ENCODE assay signal across 22 cellular contexts in genomic region chr7:387132-388022, GRCh38.
DNase-seq lines count a peak whose midpoint lies in the region; TF ChIP-seq lines count a peak whose summit lies in the region.
"Had no signal": no experiment of that assay in that cellular context is flagged by ENCODE, and none has a peak within 500 bp of the region (broad histone marks: within the 10 kb centered on the region; RNA-seq: fewer than 3 reads in every experiment).

No MANE protein-coding gene starts in this region.

- peaks cover 0 to 25% (median 12%) of the 10 kb centered on the region in 3 donors for H3K9me3 ChIP-seq in tibial artery

- no peaks in the 10 kb centered on the region for H3K36me3 ChIP-seq in tibial artery
- H3K36me3 ChIP-seq: gastroesophageal sphincter had no signal

- DNase-seq in activated CD4-positive, CD25-positive, alpha-beta regulatory T cell treated with anti-CD3 and anti-CD28 coated beads, Interleukin-2, amount 50 U/mL, for 72 hours: peak; percentile 21
- no peak for DNase-seq in activated CD4-positive, CD25-positive, alpha-beta regulatory T cell (lab: John Stamatoyannopoulos, UW)
- peak; percentile 12 for DNase-seq in activated CD8-positive, alpha-beta memory T cell treated with anti-CD3 and anti-CD28 coated beads, Interleukin-2, amount 50 U/mL, for 4 hours
- peak; percentile 38 for DNase-seq in islet precursor cell
- DNase-seq in tibial artery: peak; percentile 8 to 34
- no peak for DNase-seq in NCI-H146 treated with DMSO at 0.1 percent for 48 hours (lab: John Stamatoyannopoulos, UW; ENCODE audit: unreplicated experiment)
- no peak for DNase-seq in LoVo (ENCODE audit: low spot score)
- DNase-seq in NAMALWA (ENCODE audit: low spot score): no peak
- DNase-seq: activated CD4-positive, alpha-beta T cell treated with anti-CD3 and anti-CD28 coated beads, Interleukin-2, amount 50 U/mL, for 48 hours; activated gamma-delta T cell treated with Interleukin-2 at 50 U/mL for 16 hours; CD4-positive, CD25-positive, alpha-beta regulatory T cell; GOT3; hypothalamus; NCI-H1092 treated with DMSO at 0.1 percent for 48 hours; NCI-H2029; NCI-H69; nephron progenitor cell had no signal

- H3K27ac ChIP-seq in tibial artery: no peak overlapping the region
- H3K27ac ChIP-seq: 22Rv1, dorsolateral prefrontal cortex, gastroesophageal sphincter, parathyroid adenoma had no signal

- peaks cover 0 to 25% of the 10 kb centered on the region in 2 donors for H3K27me3 ChIP-seq in tibial artery
- H3K27me3 ChIP-seq: dorsolateral prefrontal cortex, gastroesophageal sphincter had no signal

- intact Hi-C loops in tibial artery (cut with DNase I; ENCODE audit: low total_unique reads): no loop called here

- no peak for TF ChIP-seq CTCF in tibial artery (IDR thresholded peaks at IDR 0.05)

- H3K4me1 ChIP-seq in tibial artery: no peaks in the 10 kb centered on the region
- H3K4me1 ChIP-seq: gastroesophageal sphincter, parathyroid adenoma had no signal

- no peak overlapping the region for H3K4me3 ChIP-seq in tibial artery
- H3K4me3 ChIP-seq: dorsolateral prefrontal cortex, gastroesophageal sphincter, GM12878 had no signal

Comparison
In these comparisons a context has a peak if more than half of its experiments do, and no peak if none do; other contexts are left out.
1. DNase-seq: peak in activated CD4-positive, CD25-positive, alpha-beta regulatory T cell treated with anti-CD3 and anti-CD28 coated beads, Interleukin-2, amount 50 U/mL, for 72 hours (single experiment), activated CD8-positive, alpha-beta memory T cell treated with anti-CD3 and anti-CD28 coated beads, Interleukin-2, amount 50 U/mL, for 4 hours (single experiment), islet precursor cell (single experiment) and tibial artery (2 of 2); none in activated CD4-positive, CD25-positive, alpha-beta regulatory T cell (0 of 4), NCI-H146 treated with DMSO at 0.1 percent for 48 hours (single experiment), LoVo (single experiment) and NAMALWA (single experiment).